ENCODE assay signal across 18 cellular contexts in genomic region chr20:36959242-36959641, GRCh38. TPM values are rescaled to one million over a fixed set of nuclear protein-coding genes. Genes with fewer than 3 reads are reported as not detected.
DNase-seq lines count a peak whose midpoint lies in the region; ATAC-seq, FAIRE-seq and TF ChIP-seq lines count a peak whose summit lies in the region.
"Had no signal": no experiment of that assay in that cellular context is flagged by ENCODE, and none has a peak within 500 bp of the region (broad histone marks: within the 10 kb centered on the region; RNA-seq: fewer than 3 reads in every experiment).

No MANE protein-coding gene starts in this region.

- H3K9ac ChIP-seq in adipocyte (ENCODE audit: low read length), result no peak overlapping the region
- H3K9ac ChIP-seq: SK-N-SH had no signal

- H3K4me3 ChIP-seq in adipocyte (ENCODE audit: low read length) (no peak overlapping the region), upper lobe of right lung (no peak overlapping the region)

- no peak overlapping the region for H3K27ac ChIP-seq in upper lobe of right lung

- H3K4me1 ChIP-seq in adipocyte (ENCODE audit: control insufficient read depth, insufficient read depth, low read length) (peaks cover 15% of the 10 kb centered on the region), upper lobe of right lung (peaks cover 20% of the 10 kb centered on the region)

- no peak for ATAC-seq in upper lobe of right lung

- no peak for TF ChIP-seq CTCF in upper lobe of right lung (IDR thresholded peaks at IDR 0.05)

- H3K36me3 ChIP-seq in adipocyte (ENCODE audit: control insufficient read depth, insufficient read depth, low read length, severe bottlenecking), result no peaks in the 10 kb centered on the region
- H3K36me3 ChIP-seq in upper lobe of right lung, result no peaks in the 10 kb centered on the region

- intact Hi-C loops in upper lobe of right lung (cut with DNase I), result no loop called here

- no peak for FAIRE-seq in urothelium cell line (lab: Jason Lieb, UNC)
- FAIRE-seq: G401.6 had no signal

- DNase-seq in EH (ENCODE audit: low read depth), result peak; percentile 45
- peak; percentile 62 for DNase-seq in adipocyte (ENCODE audit: low read depth)
- DNase-seq in fibroblast of peridontal ligament (ENCODE audit: extremely low read depth), result peak; percentile 48
- DNase-seq in upper lobe of right lung, result peak; percentile 1
- no peak for DNase-seq in NCI-H1694 (lab: John Stamatoyannopoulos, UW)
- DNase-seq in NCI-H2029 (lab: John Stamatoyannopoulos, UW), result no peak
- DNase-seq in urothelium cell line (ENCODE audit: low spot score), result no peak
- DNase-seq: ACHN, AML-193, COR-L47, DMS 273 treated with DMSO at 0.1 percent for 48 hours, DND-41, H9, NCI-H1105, NCI-H774, SHP77 treated with DMSO at 0.1 percent for 48 hours, SK-N-SH had no signal

- H3K27me3 ChIP-seq in adipocyte (replicated peaks; ENCODE audit: control insufficient read depth, insufficient read depth, low read length) (no peaks in the 10 kb centered on the region), upper lobe of right lung (no peaks in the 10 kb centered on the region)

- H3K9me3 ChIP-seq in adipocyte (ENCODE audit: control insufficient read depth, low read length), result peaks cover 12% of the 10 kb centered on the region
- H3K9me3 ChIP-seq in upper lobe of right lung, result no peaks in the 10 kb centered on the region
- H3K9me3 ChIP-seq: SK-N-SH had no signal

RNA-seq across cellular contexts. Expression of gene SAMHD1, which starts 7.7 kb away (rescaled TPM):
- total RNA-seq in upper lobe of right lung, result 177 TPM

Comparison
In these comparisons a context has a peak if more than half of its experiments do, and no peak if none do; other contexts are left out.
1. DNase-seq: peak in EH (single experiment), adipocyte (single experiment), fibroblast of peridontal ligament (single experiment) and upper lobe of right lung (single experiment); none in NCI-H1694 (single experiment), NCI-H2029 (single experiment) and urothelium cell line (single experiment).